1 cellular context compared by ENCODE assay signal in genomic region chr7:38542156-38542555, GRCh38.
TF ChIP-seq lines count a peak whose summit lies in the region.

No MANE protein-coding gene starts in this region.

TF ChIP-seq in IMR-90, 13 proteins besides CTCF, POLR2A, EP300 and RAD21:
- no peak for TF ChIP-seq CHD1 (IDR thresholded peaks at IDR 0.05; ENCODE audit: low read depth, low read length)
- TF ChIP-seq ELK1 (IDR thresholded peaks at IDR 0.05; ENCODE audit: borderline replicate concordance, low read depth, low read length): no peak
- no peak; the same call in 1 of the 2 replicates for TF ChIP-seq FOS (IDR thresholded peaks at IDR 0.05; ENCODE audit: low read depth, low read length)
- no peak for TF ChIP-seq RCOR1 (IDR thresholded peaks at IDR 0.05; ENCODE audit: insufficient replicate concordance, low read length)
- no peak for TF ChIP-seq NFE2L2 (IDR thresholded peaks at IDR 0.05; ENCODE audit: low read depth, low read length)
- TF ChIP-seq RFX5 (IDR thresholded peaks at IDR 0.05; ENCODE audit: low read depth, low read length): no peak
- TF ChIP-seq MXI1 (IDR thresholded peaks at IDR 0.05; ENCODE audit: borderline replicate concordance, low read depth, low read length): no peak
- no peak for TF ChIP-seq MAZ (IDR thresholded peaks at IDR 0.05; ENCODE audit: borderline replicate concordance, low read depth, low read length)
- TF ChIP-seq SMC3 (IDR thresholded peaks at IDR 0.05; ENCODE audit: low read depth, low read length): no peak
- TF ChIP-seq MAFK (IDR thresholded peaks at IDR 0.05; ENCODE audit: low read depth, low read length): no peak
- TF ChIP-seq USF2 (IDR thresholded peaks at IDR 0.05; ENCODE audit: low read depth, low read length): no peak
- TF ChIP-seq CEBPB (IDR thresholded peaks at IDR 0.05; ENCODE audit: low read depth, low read length): no peak
- TF ChIP-seq BHLHE40 (IDR thresholded peaks at IDR 0.05; ENCODE audit: low read depth, low read length): no peak
